ENCODE assay signal across 17 cellular contexts in the genomic region with DNA sequence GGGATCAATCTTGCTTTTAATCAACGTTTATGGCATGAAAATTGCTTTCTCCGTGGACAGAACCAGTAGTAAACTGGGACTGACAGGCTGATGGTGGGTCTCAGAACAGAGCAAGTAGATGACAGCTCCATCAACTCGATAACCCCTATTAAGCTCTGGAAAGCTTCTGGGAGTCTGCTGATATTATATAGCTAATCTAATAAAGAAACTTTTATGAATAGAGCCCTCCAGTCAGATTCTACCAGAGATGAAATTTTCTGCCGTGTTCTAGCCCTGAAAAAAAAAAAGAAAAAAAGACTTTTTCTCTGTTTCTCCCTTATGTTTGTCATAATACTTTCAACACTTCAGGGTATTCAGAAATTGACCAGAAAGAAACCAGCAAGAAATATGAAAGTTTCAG.
DNase-seq lines count a peak whose midpoint lies in the region; ATAC-seq and TF ChIP-seq lines count a peak whose summit lies in the region.
"Had no signal": no experiment of that assay in that cellular context is flagged by ENCODE, and none has a peak within 500 bp of the region (broad histone marks: within the 10 kb centered on the region; RNA-seq: fewer than 3 reads in every experiment).

No MANE protein-coding gene starts in this region.

- no peaks in the 10 kb centered on the region for H3K36me3 ChIP-seq in SK-N-SH (replicated peaks in 1 of 2; ENCODE audit: control insufficient read depth in 1 of 2, insufficient read depth in 2 of 2, low read length in 1 of 2)

- WGBS in SK-N-SH (ENCODE audit: low lambda C conversion rate): 2% methylated on average over 4 of the region's 4 CpGs

- no peak overlapping the region for H3K4me2 ChIP-seq in SK-N-SH
- H3K4me2 ChIP-seq: A549; BLaER1 treated with 17β-estradiol and CSF1 and Interleukin-3, amounts not matched to agents 10 nM and 100 nM had no signal

- no peaks in the 10 kb centered on the region for H3K27me3 ChIP-seq in SK-N-SH (ENCODE audit: insufficient read depth)
- H3K27me3 ChIP-seq: BLaER1 treated with 17β-estradiol and CSF1 and Interleukin-3, amounts not matched to agents 10 nM and 100 nM had no signal

- peak; percentile 37 for DNase-seq in SK-N-DZ (ENCODE audit: low spot score)
- DNase-seq in SK-N-SH: peak; percentile 22
- DNase-seq in NCI-H524 treated with DMSO at 0.1 percent for 48 hours (lab: John Stamatoyannopoulos, UW): no peak
- no peak for DNase-seq in sciatic nerve (ENCODE audit: low spot score)
- DNase-seq: AML-193; Caco-2; Calu3; CD4-positive, alpha-beta T cell; CD8-positive, alpha-beta T cell; DMS79 treated with DMSO at 0.1 percent for 48 hours; GF-D8 had no signal

- H3K9ac ChIP-seq in SK-N-SH: no peak overlapping the region
- H3K9ac ChIP-seq: BLaER1 treated with 17β-estradiol and CSF1 and Interleukin-3, amounts not matched to agents 10 nM and 100 nM had no signal

- no peaks in the 10 kb centered on the region for H3K79me2 ChIP-seq in SK-N-SH (ENCODE audit: insufficient read depth)

- H3K27ac ChIP-seq in SK-N-SH (ENCODE audit: low read depth in 2 of 2, low read length in 1 of 2): no peak overlapping the region
- H3K27ac ChIP-seq: 22Rv1; A549; BLaER1 treated with 17β-estradiol and CSF1 and Interleukin-3, amounts not matched to agents 10 nM and 100 nM; C4-2B had no signal

- no peak for ATAC-seq in sciatic nerve
- ATAC-seq: A549; CD8-positive, alpha-beta T cell had no signal

- intact Hi-C loops in sciatic nerve (cut with DNase I): no loop called here

- peak overlapping the region in 2 of 3 experiments; percentile 57 to 75 for H3K27ac Mint-ChIP-seq in nephron
- H3K27ac Mint-ChIP-seq: B cell; CD4-positive, alpha-beta T cell; CD8-positive, alpha-beta T cell had no signal

- TF ChIP-seq RAD21 in SK-N-SH (IDR thresholded peaks at IDR 0.05; ENCODE audit: low read length): no peak

- TF ChIP-seq CTCF in SK-N-SH (IDR thresholded peaks at IDR 0.05) (no peak), nephron (IDR thresholded peaks at IDR 0.05; ENCODE audit: unreplicated experiment in 3 of 3) (no peak)

- 0 out of 4 replicates have a peak, but pooled peaks of 1 of the 2 experiments have one; percentile 16 for TF ChIP-seq EP300 in SK-N-SH (IDR thresholded peaks at IDR 0.05; ENCODE audit: borderline replicate concordance in 1 of 2, low read depth in 1 of 2, low read length in 1 of 2)

- H4K20me1 ChIP-seq in SK-N-SH (ENCODE audit: insufficient read depth): no peaks in the 10 kb centered on the region
- H4K20me1 ChIP-seq: BLaER1 treated with 17β-estradiol and CSF1 and Interleukin-3, amounts not matched to agents 10 nM and 100 nM had no signal

- H3K4me3 Mint-ChIP-seq in nephron: no peak overlapping the region
- H3K4me3 Mint-ChIP-seq: B cell; CD4-positive, alpha-beta T cell; CD8-positive, alpha-beta T cell had no signal

- no peaks in the 10 kb centered on the region for H3K9me2 ChIP-seq in SK-N-SH

- no peak overlapping the region for H3K4me3 ChIP-seq in SK-N-SH (ENCODE audit: low read depth in 2 of 2, low read length in 1 of 2)
- H3K4me3 ChIP-seq: A549; BLaER1 treated with 17β-estradiol and CSF1 and Interleukin-3, amounts not matched to agents 10 nM and 100 nM had no signal

- CTCF ChIA-PET in SK-N-SH (lab: Yijun Ruan, JAX): interaction anchor here (1.0 kb wide), 1 partner anchor 19 kb away, joined by 3 read pairs; no protein-coding TSS in a partner anchor

- no peaks in the 10 kb centered on the region for H3K27me3 Mint-ChIP-seq in nephron (ENCODE audit: low read depth)

- H3K36me3 Mint-ChIP-seq in nephron (ENCODE audit: low read depth): no peaks in the 10 kb centered on the region
- H3K36me3 Mint-ChIP-seq: CD8-positive, alpha-beta T cell had no signal

- H3K4me1 ChIP-seq in SK-N-SH (ENCODE audit: control insufficient read depth in 1 of 2, insufficient read depth in 2 of 2, low read depth in 1 of 2, low read length in 1 of 2): no peaks in the 10 kb centered on the region; a peak in 1 of 4 replicates
- H3K4me1 ChIP-seq: A549; BLaER1 treated with 17β-estradiol and CSF1 and Interleukin-3, amounts not matched to agents 10 nM and 100 nM; Caco-2 had no signal

- H3K9me3 ChIP-seq in SK-N-SH: no peaks in the 10 kb centered on the region
- H3K9me3 ChIP-seq: A549; BLaER1 treated with 17β-estradiol and CSF1 and Interleukin-3, amounts not matched to agents 10 nM and 100 nM; Caco-2 had no signal

- POLR2A ChIA-PET in SK-N-SH (lab: Yijun Ruan, JAX): no interaction called here

- peaks cover 63% of the 10 kb centered on the region for H3K4me1 Mint-ChIP-seq in nephron
- H3K4me1 Mint-ChIP-seq: B cell had no signal

- H3K9me3 Mint-ChIP-seq in nephron: no peaks in the 10 kb centered on the region
- H3K9me3 Mint-ChIP-seq: CD4-positive, alpha-beta T cell; CD8-positive, alpha-beta T cell had no signal

- H2AFZ ChIP-seq in SK-N-SH (ENCODE audit: low read depth): no peak overlapping the region

- H3F3A ChIP-seq in SK-N-SH (replicated peaks; ENCODE audit: insufficient read depth): no peaks in the 10 kb centered on the region

TF ChIP-seq in SK-N-SH, 30 proteins besides CTCF, POLR2A, EP300 and RAD21:
- TF ChIP-seq MEF2A (IDR thresholded peaks at IDR 0.05; ENCODE audit: borderline replicate concordance, low read depth) (no peak), GATA2 (CRISPR knock-in tag; IDR thresholded peaks at IDR 0.05) (peak; percentile 71), CHD2 (IDR thresholded peaks at IDR 0.05; ENCODE audit: low read length, partially characterized antibody) (no peak), ZBTB33 (IDR thresholded peaks at IDR 0.05; ENCODE audit: borderline replicate concordance, low read depth) (no peak), RCOR1 (IDR thresholded peaks at IDR 0.05; ENCODE audit: low read length) (0 out of 2 replicates have a peak, but pooled peaks have one; percentile 15), TAF1 (IDR thresholded peaks at IDR 0.05; ENCODE audit: borderline replicate concordance, low read depth, low read length) (no peak), RFX5 (IDR thresholded peaks at IDR 0.05; ENCODE audit: low read length) (no peak)
- TF ChIP-seq, protein P1, sequence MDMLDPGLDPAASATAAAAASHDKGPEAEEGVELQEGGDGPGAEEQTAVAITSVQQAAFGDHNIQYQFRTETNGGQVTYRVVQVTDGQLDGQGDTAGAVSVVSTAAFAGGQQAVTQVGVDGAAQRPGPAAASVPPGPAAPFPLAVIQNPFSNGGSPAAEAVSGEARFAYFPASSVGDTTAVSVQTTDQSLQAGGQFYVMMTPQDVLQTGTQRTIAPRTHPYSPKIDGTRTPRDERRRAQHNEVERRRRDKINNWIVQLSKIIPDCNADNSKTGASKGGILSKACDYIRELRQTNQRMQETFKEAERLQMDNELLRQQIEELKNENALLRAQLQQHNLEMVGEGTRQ (IDR thresholded peaks at IDR 0.05; ENCODE audit: borderline replicate concordance, low read depth, low read length): no peak

Comparison
In these comparisons a context has a peak if more than half of its experiments do, and no peak if none do; other contexts are left out.
1. DNase-seq: peak in SK-N-DZ (single experiment) and SK-N-SH (single experiment); none in NCI-H524 treated with DMSO at 0.1 percent for 48 hours (single experiment) and sciatic nerve (single experiment).